Comparison of ENCODE assay signal across 16 cellular contexts in genomic region chrX:39787999-39788398, GRCh38.
"Had no signal": no experiment of that assay in that cellular context is flagged by ENCODE, and none has a peak within 500 bp of the region (broad histone marks: within the 10 kb centered on the region; RNA-seq: fewer than 3 reads in every experiment).

No MANE protein-coding gene starts in this region.

- H3K36me3 Mint-ChIP-seq: naive thymus-derived CD4-positive, alpha-beta T cell had no signal

- H3K4me3 Mint-ChIP-seq: dendritic cell treated with granulocyte-macrophage colony-stimulating factor and Interleukin-4, amounts not matched to agents 40 ng/mL and 50 ng/mL, for 4 days; naive thymus-derived CD4-positive, alpha-beta T cell had no signal

- H3K27me3 ChIP-seq: colonic mucosa, esophagus muscularis mucosa, foreskin keratinocyte, gastroesophageal sphincter, left lung had no signal

- H3K27me3 Mint-ChIP-seq: dendritic cell treated with granulocyte-macrophage colony-stimulating factor and Interleukin-4, amounts not matched to agents 40 ng/mL and 50 ng/mL, for 4 days; naive thymus-derived CD4-positive, alpha-beta T cell had no signal

- H3K9me3 Mint-ChIP-seq: dendritic cell treated with granulocyte-macrophage colony-stimulating factor and Interleukin-4, amounts not matched to agents 40 ng/mL and 50 ng/mL, for 4 days; naive thymus-derived CD4-positive, alpha-beta T cell had no signal

- H3K4me3 ChIP-seq: colonic mucosa, esophagus muscularis mucosa, gastroesophageal sphincter, heart right ventricle, left lung, lower lobe of right lung had no signal

- H3K27ac Mint-ChIP-seq: dendritic cell treated with granulocyte-macrophage colony-stimulating factor and Interleukin-4, amounts not matched to agents 40 ng/mL and 50 ng/mL, for 4 days; naive thymus-derived CD4-positive, alpha-beta T cell had no signal

- H3K4me1 ChIP-seq: colonic mucosa, esophagus muscularis mucosa, foreskin keratinocyte, gastroesophageal sphincter, heart right ventricle, left lung, lower lobe of right lung had no signal

- H3K27ac ChIP-seq: colonic mucosa, esophagus muscularis mucosa, foreskin keratinocyte, gastroesophageal sphincter, heart right ventricle, left lung, lower lobe of right lung had no signal

- DNase-seq: colonic mucosa; cortex of kidney; effector memory CD4-positive, alpha-beta T cell; foreskin keratinocyte; heart right ventricle; hippocampal formation; left cardiac atrium; left lung; left ventricle myocardium superior; lower lobe of right lung; mesendoderm; midbrain; naive thymus-derived CD4-positive, alpha-beta T cell had no signal

- H3K9me3 ChIP-seq: colonic mucosa, esophagus muscularis mucosa, gastroesophageal sphincter, heart right ventricle, left lung, lower lobe of right lung had no signal

- H3K36me3 ChIP-seq: colonic mucosa, esophagus muscularis mucosa, gastroesophageal sphincter, heart right ventricle, left lung, lower lobe of right lung had no signal
